Comparison of ENCODE assay signal across 11 cellular contexts in the genomic region with DNA sequence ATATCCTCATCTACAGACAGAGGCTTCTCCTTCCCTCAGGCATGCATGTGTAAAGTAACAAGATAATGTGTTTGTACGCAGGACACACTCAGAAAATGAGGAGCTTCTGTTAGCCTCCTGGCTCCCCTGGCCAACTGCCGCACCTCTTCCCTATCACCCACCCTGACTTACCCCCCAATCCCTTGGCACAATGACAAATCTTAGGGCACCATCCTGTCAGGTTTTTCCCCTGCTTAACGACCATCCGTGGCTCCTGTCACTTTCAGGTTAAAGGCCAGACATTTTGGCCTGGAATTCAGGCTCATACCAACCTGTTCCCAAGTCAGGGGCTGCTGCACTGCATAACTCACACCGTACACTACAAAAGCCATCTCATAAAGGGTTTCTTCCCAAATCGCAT. TPM values are rescaled to one million over a fixed set of nuclear protein-coding genes. Genes with fewer than 3 reads are reported as not detected.
DNase-seq lines count a peak whose midpoint lies in the region; ATAC-seq, FAIRE-seq and TF ChIP-seq lines count a peak whose summit lies in the region.
"Had no signal": no experiment of that assay in that cellular context is flagged by ENCODE, and none has a peak within 500 bp of the region (broad histone marks: within the 10 kb centered on the region; RNA-seq: fewer than 3 reads in every experiment).

No MANE protein-coding gene starts in this region.

- peak overlapping the region; percentile 20; the same call in 1 of the 2 replicates for H3K4me2 ChIP-seq in K562 (ENCODE audit: insufficient read depth, low read length)
- H3K4me2 ChIP-seq: GM23338 had no signal

- POLR2A ChIA-PET in HEK293 (lab: Yijun Ruan, JAX): interaction anchor here (0.6 kb wide), 1 partner anchor 209 kb away, joined by 4 read pairs; no protein-coding TSS in a partner anchor
- POLR2A ChIA-PET in K562 (lab: Yijun Ruan, JAX): interaction anchor here (0.6 to 4.7 kb wide), 6 partner anchors 9 to 258 kb away, joined by 3 to 30 read pairs (median 3); a partner anchor contains a TSS

- H3K9me3 ChIP-seq in HEK293 (ENCODE audit: control insufficient read depth, insufficient read depth, low read depth, low read length): no peaks in the 10 kb centered on the region
- H3K9me3 ChIP-seq in K562 (replicated peaks; ENCODE audit: control insufficient read depth, insufficient read depth, low read depth, low read length): no peaks in the 10 kb centered on the region

- H3K27me3 ChIP-seq in K562 (ENCODE audit: control insufficient read depth in 2 of 2, insufficient read depth in 2 of 2, low read length in 2 of 2): no peaks in the 10 kb centered on the region

- H3K9ac ChIP-seq in K562 (ENCODE audit: insufficient read depth in 1 of 2, low read depth in 2 of 2, low read length in 2 of 2): no peak overlapping the region

- intact Hi-C loops in K562 (cut with micrococcal nuclease): loop anchor here (5.0 kb wide), 2 partner anchors 107 to 513 kb away; no protein-coding TSS in a partner anchor

- no peaks in the 10 kb centered on the region for H3K36me3 ChIP-seq in HEK293 (ENCODE audit: control insufficient read depth in 2 of 2, insufficient read depth in 1 of 2, low read length in 2 of 2)
- no peaks in the 10 kb centered on the region; the same call in 2 of the 3 replicates for H3K36me3 ChIP-seq in K562 (ENCODE audit: control insufficient read depth, insufficient read depth, low read length)

- in situ Hi-C loops in K562 (cut with MboI): no loop called here

- no TSS peak for BruUV-seq in K562 (replicated peaks; lab: Mats Ljungman, UMichigan)

- no peaks in the 10 kb centered on the region for H3K36me3 Mint-ChIP-seq in natural killer cell treated with Interleukin-12 subunit alpha and Interleukin-12 subunit beta and Interleukin-15 and Interleukin-18, amount 100 ng/mL, for 72 hours

- H3K27me3 Mint-ChIP-seq in natural killer cell treated with Interleukin-12 subunit alpha and Interleukin-12 subunit beta and Interleukin-15 and Interleukin-18, amount 100 ng/mL, for 72 hours: no peaks in the 10 kb centered on the region

- DNase-seq in AG10803 (ENCODE audit: low read depth): no peak
- DNase-seq in K562 (ENCODE audit: extremely low read depth in 1 of 4, low spot score in 3 of 4): no peak
- no peak for DNase-seq in natural killer cell treated with Interleukin-12 subunit alpha and Interleukin-12 subunit beta and Interleukin-15 and Interleukin-18, amount 100 ng/mL, for 72 hours (ENCODE audit: low spot score)
- no peak for DNase-seq in glomerular visceral epithelial cell (ENCODE audit: extremely low spot score)
- DNase-seq in MV-4-11 (lab: John Stamatoyannopoulos, UW): no peak
- no peak for DNase-seq in central memory CD4-positive, alpha-beta T cell
- DNase-seq: NCI-H1436 treated with DMSO at 0.1 percent for 48 hours, Right ventricle myocardium superior had no signal

- no peak overlapping the region for H3K27ac ChIP-seq in HEK293 (ENCODE audit: extremely low read depth, low read depth, low read length)
- peak overlapping the region; percentile 41; the same call in 1 of the 3 replicates for H3K27ac ChIP-seq in K562 (ENCODE audit: extremely low read depth, low read depth, low read length)

- no peaks in the 10 kb centered on the region for H3K9me1 ChIP-seq in K562 (ENCODE audit: control insufficient read depth, insufficient read depth, low read length)

- TF ChIP-seq POLR2A in K562 (conservative IDR thresholded peaks at IDR 0.05): no peak

- peak overlapping the region in 1 of 2 donors; percentile 10 for H3K27ac Mint-ChIP-seq in natural killer cell treated with Interleukin-12 subunit alpha and Interleukin-12 subunit beta and Interleukin-15 and Interleukin-18, amount 100 ng/mL, for 72 hours

- peaks cover 5% of the 10 kb centered on the region; the same call in 1 of the 2 replicates for H4K20me1 ChIP-seq in K562 (replicated peaks; ENCODE audit: control insufficient read depth, insufficient read depth, low read length)

- ATAC-seq in K562 (no peak), GM18868 (IDR thresholded peaks at IDR 0.05; ENCODE audit: unreplicated experiment) (no peak)
- ATAC-seq in natural killer cell treated with Interleukin-12 subunit alpha and Interleukin-12 subunit beta and Interleukin-15 and Interleukin-18, amount 100 ng/mL, for 72 hours: no peak
- ATAC-seq: GM23338 had no signal

- H3K4me1 ChIP-seq in HEK293 (ENCODE audit: control insufficient read depth, insufficient read depth, low read length) (no peaks in the 10 kb centered on the region), K562 (replicated peaks in 1 of 2; ENCODE audit: control insufficient read depth in 2 of 2, insufficient read depth in 2 of 2, low read length in 2 of 2) (peaks cover 21 to 27% of the 10 kb centered on the region in 2 experiments)

- 60% methylated on average over 6 of the region's 6 CpGs for WGBS in K562 (ENCODE audit: insufficient coverage, low coverage, missing lambda C conversion rate)

- no peak for TF ChIP-seq CTCF in AG10803 (conservative IDR thresholded peaks at IDR 0.05; ENCODE audit: low read length)
- no peak for TF ChIP-seq CTCF in HEK293 (tag by site-specific recombination; IDR thresholded peaks at IDR 0.05)
- no peak for TF ChIP-seq CTCF in K562 (IDR thresholded peaks at IDR 0.05 in 2 of 3, conservative IDR thresholded peaks at IDR 0.05 in 1 of 3; ENCODE audit: insufficient read depth in 2 of 3, low read depth in 1 of 3, low read length in 3 of 3)

- CTCF ChIA-PET in HEK293 (lab: Yijun Ruan, JAX) (interaction anchor here (0.6 to 2.8 kb wide), 6 partner anchors 8 to 56 kb away, joined by 3 to 16 read pairs (median 4); a partner anchor contains a TSS), K562 (lab: Yijun Ruan, JAX; ENCODE audit: low intra/inter-chr PET ratio) (no interaction called here)

- peak overlapping the region; percentile 25 for H3K4me3 Mint-ChIP-seq in natural killer cell treated with Interleukin-12 subunit alpha and Interleukin-12 subunit beta and Interleukin-15 and Interleukin-18, amount 100 ng/mL, for 72 hours
- H3K4me3 Mint-ChIP-seq: GM23338 had no signal

- H3K4me3 ChIP-seq in AG10803 (ENCODE audit: low read length) (peak overlapping the region; percentile 5), HEK293 (ENCODE audit: low read depth, low read length) (no peak overlapping the region), K562 (no peak overlapping the region)
- H3K4me3 ChIP-seq: GM23338 had no signal

- no peak for FAIRE-seq in K562 (lab: Jason Lieb, UNC)

- TF ChIP-seq EP300 in K562 (IDR thresholded peaks at IDR 0.05; ENCODE audit: low read length): no peak

- H3K79me2 ChIP-seq in K562 (ENCODE audit: control insufficient read depth, insufficient read depth, low read length): peaks cover 5% of the 10 kb centered on the region; the same call in 2 of the 3 replicates

- peaks cover 40 to 44% of the 10 kb centered on the region in 2 donors for H3K4me1 Mint-ChIP-seq in natural killer cell treated with Interleukin-12 subunit alpha and Interleukin-12 subunit beta and Interleukin-15 and Interleukin-18, amount 100 ng/mL, for 72 hours (ENCODE audit: low read depth in 2 of 2)

- no peak for TF ChIP-seq RAD21 in K562 (CRISPR knock-in tag; conservative IDR thresholded peaks at IDR 0.05 in 1 of 2, IDR thresholded peaks at IDR 0.05 in 1 of 2)

- no peaks in the 10 kb centered on the region for H3K9me3 Mint-ChIP-seq in natural killer cell treated with Interleukin-12 subunit alpha and Interleukin-12 subunit beta and Interleukin-15 and Interleukin-18, amount 100 ng/mL, for 72 hours
- H3K9me3 Mint-ChIP-seq: GM23338 had no signal

- peak overlapping the region; percentile 27; the same call in 1 of the 2 replicates for H2AFZ ChIP-seq in K562 (ENCODE audit: low read depth, low read length)
- H2AFZ ChIP-seq: GM23338 had no signal

TF ChIP-seq in HEK293, 187 proteins besides CTCF, POLR2A, EP300 and RAD21 (continues in another document):
- TF ChIP-seq, protein P1, sequence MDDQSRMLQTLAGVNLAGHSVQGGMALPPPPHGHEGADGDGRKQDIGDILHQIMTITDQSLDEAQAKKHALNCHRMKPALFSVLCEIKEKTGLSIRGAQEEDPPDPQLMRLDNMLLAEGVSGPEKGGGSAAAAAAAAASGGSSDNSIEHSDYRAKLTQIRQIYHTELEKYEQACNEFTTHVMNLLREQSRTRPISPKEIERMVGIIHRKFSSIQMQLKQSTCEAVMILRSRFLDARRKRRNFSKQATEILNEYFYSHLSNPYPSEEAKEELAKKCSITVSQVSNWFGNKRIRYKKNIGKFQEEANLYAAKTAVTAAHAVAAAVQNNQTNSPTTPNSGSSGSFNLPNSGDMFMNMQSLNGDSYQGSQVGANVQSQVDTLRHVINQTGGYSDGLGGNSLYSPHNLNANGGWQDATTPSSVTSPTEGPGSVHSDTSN (CRISPR knock-in tag; IDR thresholded peaks at IDR 0.05): no peak

TF ChIP-seq in K562, 482 proteins besides CTCF, POLR2A, EP300 and RAD21:
- TF ChIP-seq RBFOX2 (IDR thresholded peaks at IDR 0.05; ENCODE audit: low read depth, low read length): peak; percentile 19; the same call in 1 of the 2 replicates
- TF ChIP-seq ZNF197 (CRISPR knock-in tag; IDR thresholded peaks at IDR 0.05; ENCODE audit: low read depth): no peak

RNA-seq across cellular contexts. Expression of a gene that starts 7.4 kb away (rescaled TPM):
- total RNA-seq in K562 (2011; cell fraction: chromatin; rRNA removed; ENCODE audit: low replicate concordance): 30.2 and 45.5 TPM in 2 replicates
- 25.4 and 26.7 TPM in 2 replicates for total RNA-seq in K562 (2011; cell fraction: nucleolus; rRNA removed)
- 26.6 and 27.0 TPM in 2 replicates for total RNA-seq in K562 (2011; cell fraction: nucleoplasm; rRNA removed)
- total RNA-seq in K562 (2014; rRNA removed): 5.3 and 8.1 TPM in 2 replicates
- 3.7 and 3.9 TPM in 2 replicates for total RNA-seq in K562 (2014; rRNA removed; fragmentation: Illumina TruSeq; extraction: Trizol)
- 2.6 and 2.7 TPM in 2 replicates for total RNA-seq in K562 (2015; rRNA removed; fragmentation: Illumina TruSeq; extraction: Trizol)
- total RNA-seq in K562 (2021): 16.9 and 20.5 TPM in 2 replicates
- 1.4 and 3.4 TPM in 2 replicates for polyA plus RNA-seq in K562 (2011; rRNA removed)
- 2.0 and 2.3 TPM in 2 replicates for polyA plus RNA-seq in K562 (2011; cell fraction: cytosol; rRNA removed)
- 8.0 and 8.2 TPM in 2 replicates for polyA plus RNA-seq in K562 (2011; cell fraction: nucleus; rRNA removed)
- polyA plus RNA-seq in K562 (2012): 5.2 and 92.5 TPM in 2 replicates
- polyA plus RNA-seq in K562 (2014; fragmentation: Illumina TruSeq; extraction: Trizol): 11.1 and 14.0 TPM in 2 replicates
- under 1 TPM; 0.29 to 0.37 TPM for polyA plus RNA-seq in K562 (2014; fragmentation: Nextera tagmentation; extraction: Ambion mirVana)
- polyA plus RNA-seq in K562 (2014; rRNA removed): 6.5 and 6.7 TPM in 2 replicates
- 3.1 and 3.8 TPM in 2 replicates for polyA minus RNA-seq in K562 (2011; rRNA and poly(A)+ RNA removed)
- 1.9 and 4.6 TPM in 2 replicates for polyA minus RNA-seq in K562 (2011; cell fraction: cytosol; rRNA and poly(A)+ RNA removed)
- 6.1 and 8.6 TPM in 2 replicates for polyA minus RNA-seq in K562 (2011; cell fraction: nucleus; rRNA and poly(A)+ RNA removed)
- total RNA-seq in natural killer cell treated with Interleukin-12 subunit alpha and Interleukin-12 subunit beta and Interleukin-15 and Interleukin-18, amount 100 ng/mL, for 72 hours: 100 to 1,000 TPM; 332 to 469 TPM

Comparison
In these comparisons a context has a peak if more than half of its experiments do, and no peak if none do; other contexts are left out.
1. RNA of a gene that starts 7.4 kb away (total RNA-seq): 332 to 469 TPM in natural killer cell treated with Interleukin-12 subunit alpha and Interleukin-12 subunit beta and Interleukin-15 and Interleukin-18, amount 100 ng/mL, for 72 hours; 2.6 to 45.5 TPM in K562; every median in the first group is over 4 times any median in the second.